ENCODE assay signal across 8 cellular contexts in genomic region chr15:65792130-65792987, GRCh38. TPM values are rescaled to one million over a fixed set of nuclear protein-coding genes. Genes with fewer than 3 reads are reported as not detected.
A peak's percentile ranks its signal among the peaks of the same experiment; 100 is the strongest.
DNase-seq lines count a peak whose midpoint lies in the region; ATAC-seq and TF ChIP-seq lines count a peak whose summit lies in the region.

Gene DENND4A (minus strand): TSS chr15:65792293. CDS start chr15:65756450, 35,843 bp downstream.

- H3K4me3 ChIP-seq in ascending aorta (peak within 1 kb of the TSS; percentile 84 to 99), right cardiac atrium (ENCODE audit: low read length) (peak within 1 kb of the TSS; percentile 90), vagina (peak within 1 kb of the TSS; percentile 85 to 95)

- H3K4me1 ChIP-seq in ascending aorta (peaks cover 5 to 14% of the 10 kb centered on the region in 2 donors), right cardiac atrium (ENCODE audit: control insufficient read depth, insufficient read depth, low read length) (no peaks in the 10 kb centered on the region), vagina (peaks cover 26% of the 10 kb centered on the region)

- H3K27ac ChIP-seq in ascending aorta (peak within 1 kb of the TSS; percentile 98), right cardiac atrium (ENCODE audit: low read length) (peak within 1 kb of the TSS; percentile 99), vagina (peak within 1 kb of the TSS; percentile 98)

- TF ChIP-seq POLR2A in vagina (IDR thresholded peaks at IDR 0.05), result peak in 1 of 2 donors; percentile 73

- no peaks in the 10 kb centered on the region for H3K36me3 ChIP-seq in ascending aorta
- H3K36me3 ChIP-seq in vagina, result no peaks in the 10 kb centered on the region

- WGBS in right cardiac atrium, result under 1% methylated on average over 63 of the region's 63 CpGs

- ATAC-seq in GM18499 (IDR thresholded peaks at IDR 0.05; ENCODE audit: insufficient read depth, unreplicated experiment) (peak; percentile 47), HG02943 (IDR thresholded peaks at IDR 0.05; ENCODE audit: low read depth, unreplicated experiment) (peak; percentile 78), right cardiac atrium (peak; percentile 98)

- DNase-seq in NCI-H187 treated with DMSO at 0.1 percent for 48 hours (lab: John Stamatoyannopoulos, UW) (peak; percentile 72), ascending aorta (ENCODE audit: low spot score in 2 of 2) (peak; percentile 96 to 99), right cardiac atrium (peak; percentile 98 to 99 (median 99)), putamen (ENCODE audit: low spot score) (peak; percentile 98), vagina (ENCODE audit: extremely low spot score in 2 of 2) (peak; percentile 96 to 97)

- H3K9me3 ChIP-seq in ascending aorta (no peaks in the 10 kb centered on the region), right cardiac atrium (ENCODE audit: control insufficient read depth, low read length) (no peaks in the 10 kb centered on the region), vagina (no peaks in the 10 kb centered on the region)

- intact Hi-C loops in T-helper 2 cell treated with Interferon-gamma antibody and Interleukin-4, amounts not matched to agents 100 ng/mL and 5 ng/mL, for 36 hours (cut with micrococcal nuclease), result loop anchor here (1.0 to 2.0 kb wide), 4 partner anchors 14 to 77 kb away; partner anchors contain the start of gene RAB11A
- intact Hi-C loops in ascending aorta (cut with DNase I), result loop anchor here (1.0 to 5.0 kb wide), 4 partner anchors 40 to 710 kb away; partner anchors contain the start of genes INTS14, RAB11A and RPL4
- intact Hi-C loops in right cardiac atrium (cut with DNase I), result loop anchor here in 1 of 4 donors (10.0 kb wide), 1 partner anchor 72 kb away; the partner anchor contains the start of gene RAB11A
- intact Hi-C loops in vagina (cut with DNase I), result no loop called here

- H3K27me3 ChIP-seq in ascending aorta (no peaks in the 10 kb centered on the region), right cardiac atrium (ENCODE audit: control insufficient read depth, insufficient read depth) (no peaks in the 10 kb centered on the region), vagina (no peaks in the 10 kb centered on the region)

- TF ChIP-seq CTCF in ascending aorta (IDR thresholded peaks at IDR 0.05), result no peak
- no peak for TF ChIP-seq CTCF in vagina (IDR thresholded peaks at IDR 0.05)

RNA-seq across cellular contexts. Expression of gene DENND4A, which starts in this region (rescaled TPM):
- total RNA-seq in T-helper 2 cell treated with Interferon-gamma antibody and Interleukin-4, amounts not matched to agents 100 ng/mL and 5 ng/mL, for 36 hours, result 31.2 and 32.1 TPM in 2 replicates
- total RNA-seq in ascending aorta (21.9 TPM), right cardiac atrium (10 to 100 TPM; 19.2 to 27.0 (median 20.0) TPM), vagina (28.7 TPM)
- polyA plus RNA-seq in right cardiac atrium, result 3.9 TPM

Comparison
In these comparisons a context has a peak if more than half of its experiments do, and no peak if none do; other contexts are left out.
1. Peak in every context shown above with its lines: DNase-seq, ATAC-seq, H3K4me3 ChIP-seq and H3K27ac ChIP-seq.
2. ATAC-seq: peak in every context shown above with its lines; median percentile 98 in right cardiac atrium; 78 in HG02943; 47 in GM18499.